Comparison of ENCODE assay signal across 8 cellular contexts in genomic region chr19:51702103-51702753, GRCh38. TPM values are rescaled to one million over a fixed set of nuclear protein-coding genes. Genes with fewer than 3 reads are reported as not detected.
DNase-seq lines count a peak whose midpoint lies in the region; ATAC-seq lines count a peak whose summit lies in the region.

No MANE protein-coding gene starts in this region.

- H3K4me1 ChIP-seq in CD8-positive, alpha-beta memory T cell (ENCODE audit: insufficient read depth, low read length), result peaks cover 27% of the 10 kb centered on the region

- peaks cover 6% of the 10 kb centered on the region for H3K36me3 ChIP-seq in CD8-positive, alpha-beta memory T cell (ENCODE audit: insufficient read depth, low read length)

- peak overlapping the region; percentile 87 to 91 (median 89) for H3K4me3 Mint-ChIP-seq in CD8-positive, alpha-beta memory T cell
- peak overlapping the region; percentile 56 for H3K4me3 Mint-ChIP-seq in T-helper 1 cell treated with Interleukin-12 subunit alpha and Interleukin-12 subunit beta and Interleukin-4 antibody, amounts not matched to agents 30 μg/mL and 1 μg/mL, for 36 hours
- H3K4me3 Mint-ChIP-seq in immature natural killer cell, result peak overlapping the region; percentile 81 to 93 (median 90)

- no peak overlapping the region for H3K4me3 ChIP-seq in CD8-positive, alpha-beta memory T cell (ENCODE audit: low read length)

- peaks cover 0 to 3% (median 0%) of the 10 kb centered on the region in 5 donors for H3K9me3 Mint-ChIP-seq in CD8-positive, alpha-beta memory T cell
- H3K9me3 Mint-ChIP-seq in T-helper 1 cell treated with Interleukin-12 subunit alpha and Interleukin-12 subunit beta and Interleukin-4 antibody, amounts not matched to agents 30 μg/mL and 1 μg/mL, for 36 hours, result peaks cover 3% of the 10 kb centered on the region
- no peaks in the 10 kb centered on the region for H3K9me3 Mint-ChIP-seq in immature natural killer cell

- ATAC-seq in HG03354 (IDR thresholded peaks at IDR 0.05; ENCODE audit: poor library complexity, severe bottlenecking, unreplicated experiment), result no peak

- no peaks in the 10 kb centered on the region for H3K27me3 Mint-ChIP-seq in CD8-positive, alpha-beta memory T cell
- peaks cover 7% of the 10 kb centered on the region for H3K27me3 Mint-ChIP-seq in T-helper 1 cell treated with Interleukin-12 subunit alpha and Interleukin-12 subunit beta and Interleukin-4 antibody, amounts not matched to agents 30 μg/mL and 1 μg/mL, for 36 hours (ENCODE audit: low read depth)
- H3K27me3 Mint-ChIP-seq in immature natural killer cell (ENCODE audit: low read depth in 3 of 3), result peaks cover 0 to 3% (median 3%) of the 10 kb centered on the region in 3 donors

- peaks cover 27 to 38% (median 35%) of the 10 kb centered on the region in 3 donors for H3K4me1 Mint-ChIP-seq in CD8-positive, alpha-beta memory T cell
- peaks cover 21% of the 10 kb centered on the region for H3K4me1 Mint-ChIP-seq in T-helper 1 cell treated with Interleukin-12 subunit alpha and Interleukin-12 subunit beta and Interleukin-4 antibody, amounts not matched to agents 30 μg/mL and 1 μg/mL, for 36 hours (ENCODE audit: low read depth)
- H3K4me1 Mint-ChIP-seq in immature natural killer cell, result peaks cover 36 to 44% of the 10 kb centered on the region in 2 donors

- POLR2A ChIA-PET in CD8-positive, alpha-beta memory T cell (lab: Charles Lee), result no interaction called here

- no peaks in the 10 kb centered on the region for H3K9me3 ChIP-seq in CD8-positive, alpha-beta memory T cell (ENCODE audit: low read length)

- no peak overlapping the region for H3K27ac ChIP-seq in CD8-positive, alpha-beta memory T cell (ENCODE audit: low read depth, low read length)
- peak overlapping the region; percentile 55 for H3K27ac ChIP-seq in caudate nucleus (ENCODE audit: low read depth, low read length)

- CTCF ChIA-PET in CD8-positive, alpha-beta memory T cell (lab: Charles Lee), result no interaction called here

- peak overlapping the region in 4 of 8 donors; percentile 19 to 81 (median 51) for H3K27ac Mint-ChIP-seq in CD8-positive, alpha-beta memory T cell
- H3K27ac Mint-ChIP-seq in T-helper 1 cell treated with Interleukin-12 subunit alpha and Interleukin-12 subunit beta and Interleukin-4 antibody, amounts not matched to agents 30 μg/mL and 1 μg/mL, for 36 hours, result peak overlapping the region; percentile 56
- H3K27ac Mint-ChIP-seq in immature natural killer cell, result peak overlapping the region in 2 of 6 donors; percentile 20 to 68

- no peaks in the 10 kb centered on the region for H3K27me3 ChIP-seq in CD8-positive, alpha-beta memory T cell (ENCODE audit: insufficient read depth, low read length, poor library complexity, severe bottlenecking)

- peaks cover 5 to 23% (median 6%) of the 10 kb centered on the region in 3 donors for H3K36me3 Mint-ChIP-seq in CD8-positive, alpha-beta memory T cell
- H3K36me3 Mint-ChIP-seq in T-helper 1 cell treated with Interleukin-12 subunit alpha and Interleukin-12 subunit beta and Interleukin-4 antibody, amounts not matched to agents 30 μg/mL and 1 μg/mL, for 36 hours (ENCODE audit: low read depth), result peaks cover 26% of the 10 kb centered on the region
- H3K36me3 Mint-ChIP-seq in immature natural killer cell, result peaks cover 6 to 10% (median 7%) of the 10 kb centered on the region in 3 donors

- DNase-seq in CD8-positive, alpha-beta memory T cell, result peak in 2 of 5 donors; percentile 39 to 64
- peak in 48 of 61 donors; percentile 8 to 83 (median 46) for DNase-seq in caudate nucleus (lab: John Stamatoyannopoulos, UW)
- peak; percentile 14 to 32 (median 30) for DNase-seq in immature natural killer cell
- peak; percentile 65 for DNase-seq in stimulated activated CD4-positive, alpha-beta T cell treated with anti-CD3 and anti-CD28 coated beads, Interleukin-15, amount 100 ng/mL, for 24 hours
- no peak for DNase-seq in cerebellar nuclear complex (lab: John Stamatoyannopoulos, UW)
- DNase-seq in NCI-H1092 treated with DMSO at 0.1 percent for 48 hours (lab: John Stamatoyannopoulos, UW), result no peak

RNA-seq across cellular contexts. Expression of gene SPACA6, which starts 9.1 kb away (rescaled TPM):
- total RNA-seq in CD8-positive, alpha-beta memory T cell, result 1 to 10 TPM; 3.1 to 3.3 TPM
- 2.2 TPM for polyA plus RNA-seq in CD8-positive, alpha-beta memory T cell
- 1 to 10 TPM in 2 of 3 donors, not detected in 1; 2.3 to 2.4 TPM for polyA plus RNA-seq in immature natural killer cell

RNA-seq across cellular contexts. Expression of gene HAS1, which starts 21.6 kb away (rescaled TPM):
- total RNA-seq in CD8-positive, alpha-beta memory T cell, result not detected
- polyA plus RNA-seq in CD8-positive, alpha-beta memory T cell, result not detected
- polyA plus RNA-seq in immature natural killer cell, result not detected

RNA-seq across cellular contexts. Expression of gene FPR1, which starts 49.5 kb away (rescaled TPM):
- total RNA-seq in CD8-positive, alpha-beta memory T cell, result not detected
- not detected for polyA plus RNA-seq in CD8-positive, alpha-beta memory T cell
- polyA plus RNA-seq in immature natural killer cell, result 1 to 10 TPM; 1.8 to 6.9 (median 1.8) TPM

RNA-seq across cellular contexts. Expression of gene SIGLEC14, which starts 55.6 kb away (rescaled TPM):
- total RNA-seq in CD8-positive, alpha-beta memory T cell, result under 1 TPM; 0.33 to 0.35 TPM
- polyA plus RNA-seq in CD8-positive, alpha-beta memory T cell, result not detected
- polyA plus RNA-seq in immature natural killer cell, result 1 to 10 TPM in 1 of 3 donors, under 1 TPM in 2; 0.12 to 1.9 (median 0.99) TPM

RNA-seq across cellular contexts. Expression of gene FPR2, which starts 58.8 kb away (rescaled TPM):
- total RNA-seq in CD8-positive, alpha-beta memory T cell, result not detected
- not detected for polyA plus RNA-seq in CD8-positive, alpha-beta memory T cell
- not detected for polyA plus RNA-seq in immature natural killer cell

Comparison
In these comparisons a context has a peak if more than half of its experiments do, and no peak if none do; other contexts are left out.
1. DNase-seq: peak in caudate nucleus (48 of 61), immature natural killer cell (3 of 3) and stimulated activated CD4-positive, alpha-beta T cell treated with anti-CD3 and anti-CD28 coated beads, Interleukin-15, amount 100 ng/mL, for 24 hours (single experiment); none in cerebellar nuclear complex (0 of 2) and NCI-H1092 treated with DMSO at 0.1 percent for 48 hours (single experiment).
2. Peak in every context shown above with its lines, with median percentiles within 50 percentile points of each other: H3K4me3 Mint-ChIP-seq.